1 cellular context compared by ENCODE assay signal in the genomic region with DNA sequence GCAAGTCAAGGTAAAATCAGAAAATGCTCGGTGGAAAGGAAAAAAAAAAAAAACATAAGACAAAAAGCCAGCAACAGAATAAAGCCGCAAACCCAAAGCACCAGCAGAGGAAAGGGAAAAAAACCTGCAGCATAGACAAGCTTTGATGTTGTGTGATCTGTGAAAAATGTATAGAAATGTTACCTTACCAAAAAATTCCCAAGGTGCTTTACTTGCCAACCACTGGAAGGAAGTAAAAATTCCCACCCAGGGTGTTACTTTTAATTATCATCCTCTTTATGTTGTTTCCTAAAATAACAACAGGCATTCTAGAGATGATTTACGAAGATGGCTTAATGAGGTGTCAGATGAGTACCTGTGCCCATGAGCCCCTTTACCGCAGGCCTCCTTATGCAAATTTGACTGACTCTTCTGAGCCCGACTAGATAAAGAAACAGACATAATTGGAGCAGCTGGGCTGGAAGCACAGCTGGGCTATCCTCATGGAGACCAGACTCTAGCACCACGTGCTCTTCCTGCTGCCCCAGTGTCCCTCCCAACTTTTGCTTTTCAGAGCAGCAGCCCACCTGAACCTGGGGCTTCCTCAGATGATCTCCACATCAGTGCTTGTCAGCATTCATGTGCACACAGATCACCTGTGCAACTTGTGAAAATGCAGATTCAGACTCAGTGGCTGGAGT.
A peak's percentile ranks its signal among the peaks of the same experiment; 100 is the strongest.
TF ChIP-seq lines count a peak whose summit lies in the region.

No MANE protein-coding gene starts in this region.

TF ChIP-seq in GM12878, 131 proteins besides CTCF, POLR2A, EP300 and RAD21 (continues in another document):
- TF ChIP-seq MXI1 (IDR thresholded peaks at IDR 0.05; ENCODE audit: low read depth, low read length) (no peak), FOXM1 (IDR thresholded peaks at IDR 0.05; ENCODE audit: low read depth, low read length) (peak; percentile 64; the same call in 1 of the 2 replicates), NFXL1 (IDR thresholded peaks at IDR 0.05; ENCODE audit: borderline replicate concordance) (no peak), PAX8 (IDR thresholded peaks at IDR 0.05) (no peak), HDAC2 (IDR thresholded peaks at IDR 0.05) (no peak), NFIC (IDR thresholded peaks at IDR 0.05; ENCODE audit: low read depth, low read length) (peak; percentile 80), KAT2A (conservative IDR thresholded peaks at IDR 0.05; ENCODE audit: control insufficient read depth, low read depth, low read length) (no peak), CBFB (IDR thresholded peaks at IDR 0.05; ENCODE audit: low read depth) (no peak), CBX5 (IDR thresholded peaks at IDR 0.05; ENCODE audit: low read depth) (no peak), SKIL (IDR thresholded peaks at IDR 0.05; ENCODE audit: low read depth, poor library complexity, severe bottlenecking) (peak; percentile 84), TBL1XR1 (IDR thresholded peaks at IDR 0.05; ENCODE audit: low read depth, low read length) (no peak), YY1 (IDR thresholded peaks at IDR 0.05; ENCODE audit: low read depth, low read length) (no peak), JUNB (IDR thresholded peaks at IDR 0.05) (peak; percentile 36), HCFC1 (IDR thresholded peaks at IDR 0.05; ENCODE audit: low read length) (no peak), CREB1 (IDR thresholded peaks at IDR 0.05; ENCODE audit: low read depth) (no peak), SP1 (IDR thresholded peaks at IDR 0.05; ENCODE audit: low read depth, low read length) (peak; percentile 27), POU2F2 (IDR thresholded peaks at IDR 0.05; ENCODE audit: borderline replicate concordance, low read depth, low read length) (peak; percentile 96), ATF7 (IDR thresholded peaks at IDR 0.05; ENCODE audit: low read depth) (peak; percentile 74), RUNX3 (IDR thresholded peaks at IDR 0.05; ENCODE audit: low read length) (peak; percentile 85), ZZZ3 (IDR thresholded peaks at IDR 0.05; ENCODE audit: control insufficient read depth, insufficient read length, low read depth) (no peak), YBX1 (IDR thresholded peaks at IDR 0.05) (no peak), ZNF217 (IDR thresholded peaks at IDR 0.05) (peak; percentile 54; the same call in 1 of the 2 replicates), CREM (IDR thresholded peaks at IDR 0.05; ENCODE audit: low read depth) (0 out of 2 replicates have a peak, but pooled peaks have one; percentile 38), E4F1 (IDR thresholded peaks at IDR 0.05; ENCODE audit: borderline replicate concordance, partially characterized antibody) (no peak), MTA3 (IDR thresholded peaks at IDR 0.05; ENCODE audit: borderline replicate concordance, low read length) (no peak), ATF2 (IDR thresholded peaks at IDR 0.05; ENCODE audit: low read length) (0 out of 2 replicates have a peak, but pooled peaks have one; percentile 60), CHD2 (IDR thresholded peaks at IDR 0.05; ENCODE audit: borderline replicate concordance, low read depth, low read length) (no peak), CHD4 (IDR thresholded peaks at IDR 0.05) (no peak), EED (IDR thresholded peaks at IDR 0.05; ENCODE audit: low read depth) (no peak), NR2F1 (conservative IDR thresholded peaks at IDR 0.05) (peak; percentile 65; the same call in 1 of the 2 replicates), ZNF384 (IDR thresholded peaks at IDR 0.05; ENCODE audit: borderline replicate concordance, low read depth, low read length) (peak; percentile 82), MEF2A (IDR thresholded peaks at IDR 0.05; ENCODE audit: insufficient read depth, low read depth, low read length) (peak; percentile 85; the same call in 1 of the 2 replicates), SMC3 (IDR thresholded peaks at IDR 0.05; ENCODE audit: borderline replicate concordance, low read length) (no peak), ZNF207 (IDR thresholded peaks at IDR 0.05; ENCODE audit: borderline replicate concordance) (no peak), IRF3 (IDR thresholded peaks at IDR 0.05) (no peak), PML (IDR thresholded peaks at IDR 0.05; ENCODE audit: low read length) (no peak), WRNIP1 (IDR thresholded peaks at IDR 0.05; ENCODE audit: borderline replicate concordance, low read depth, low read length) (no peak), RELA (IDR thresholded peaks at IDR 0.05; ENCODE audit: borderline replicate concordance, partially characterized antibody) (no peak), BMI1 (IDR thresholded peaks at IDR 0.05; ENCODE audit: borderline replicate concordance) (peak; percentile 51; the same call in 1 of the 2 replicates), POLR2AphosphoS5 (IDR thresholded peaks at IDR 0.05; ENCODE audit: low read length) (no peak), KLF5 (IDR thresholded peaks at IDR 0.05; ENCODE audit: partially characterized antibody) (no peak), STAT1 (conservative IDR thresholded peaks at IDR 0.05) (no peak), MEF2B (IDR thresholded peaks at IDR 0.05; ENCODE audit: partially characterized antibody, poor library complexity, severe bottlenecking) (peak; percentile 97)
- TF ChIP-seq, protein P1, sequence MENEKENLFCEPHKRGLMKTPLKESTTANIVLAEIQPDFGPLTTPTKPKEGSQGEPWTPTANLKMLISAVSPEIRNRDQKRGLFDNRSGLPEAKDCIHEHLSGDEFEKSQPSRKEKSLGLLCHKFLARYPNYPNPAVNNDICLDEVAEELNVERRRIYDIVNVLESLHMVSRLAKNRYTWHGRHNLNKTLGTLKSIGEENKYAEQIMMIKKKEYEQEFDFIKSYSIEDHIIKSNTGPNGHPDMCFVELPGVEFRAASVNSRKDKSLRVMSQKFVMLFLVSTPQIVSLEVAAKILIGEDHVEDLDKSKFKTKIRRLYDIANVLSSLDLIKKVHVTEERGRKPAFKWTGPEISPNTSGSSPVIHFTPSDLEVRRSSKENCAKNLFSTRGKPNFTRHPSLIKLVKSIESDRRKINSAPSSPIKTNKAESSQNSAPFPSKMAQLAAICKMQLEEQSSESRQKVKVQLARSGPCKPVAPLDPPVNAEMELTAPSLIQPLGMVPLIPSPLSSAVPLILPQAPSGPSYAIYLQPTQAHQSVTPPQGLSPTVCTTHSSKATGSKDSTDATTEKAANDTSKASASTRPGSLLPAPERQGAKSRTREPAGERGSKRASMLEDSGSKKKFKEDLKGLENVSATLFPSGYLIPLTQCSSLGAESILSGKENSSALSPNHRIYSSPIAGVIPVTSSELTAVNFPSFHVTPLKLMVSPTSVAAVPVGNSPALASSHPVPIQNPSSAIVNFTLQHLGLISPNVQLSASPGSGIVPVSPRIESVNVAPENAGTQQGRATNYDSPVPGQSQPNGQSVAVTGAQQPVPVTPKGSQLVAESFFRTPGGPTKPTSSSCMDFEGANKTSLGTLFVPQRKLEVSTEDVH (IDR thresholded peaks at IDR 0.05; ENCODE audit: low read depth, partially characterized antibody), result peak; percentile 43
- TF ChIP-seq, protein P2, sequence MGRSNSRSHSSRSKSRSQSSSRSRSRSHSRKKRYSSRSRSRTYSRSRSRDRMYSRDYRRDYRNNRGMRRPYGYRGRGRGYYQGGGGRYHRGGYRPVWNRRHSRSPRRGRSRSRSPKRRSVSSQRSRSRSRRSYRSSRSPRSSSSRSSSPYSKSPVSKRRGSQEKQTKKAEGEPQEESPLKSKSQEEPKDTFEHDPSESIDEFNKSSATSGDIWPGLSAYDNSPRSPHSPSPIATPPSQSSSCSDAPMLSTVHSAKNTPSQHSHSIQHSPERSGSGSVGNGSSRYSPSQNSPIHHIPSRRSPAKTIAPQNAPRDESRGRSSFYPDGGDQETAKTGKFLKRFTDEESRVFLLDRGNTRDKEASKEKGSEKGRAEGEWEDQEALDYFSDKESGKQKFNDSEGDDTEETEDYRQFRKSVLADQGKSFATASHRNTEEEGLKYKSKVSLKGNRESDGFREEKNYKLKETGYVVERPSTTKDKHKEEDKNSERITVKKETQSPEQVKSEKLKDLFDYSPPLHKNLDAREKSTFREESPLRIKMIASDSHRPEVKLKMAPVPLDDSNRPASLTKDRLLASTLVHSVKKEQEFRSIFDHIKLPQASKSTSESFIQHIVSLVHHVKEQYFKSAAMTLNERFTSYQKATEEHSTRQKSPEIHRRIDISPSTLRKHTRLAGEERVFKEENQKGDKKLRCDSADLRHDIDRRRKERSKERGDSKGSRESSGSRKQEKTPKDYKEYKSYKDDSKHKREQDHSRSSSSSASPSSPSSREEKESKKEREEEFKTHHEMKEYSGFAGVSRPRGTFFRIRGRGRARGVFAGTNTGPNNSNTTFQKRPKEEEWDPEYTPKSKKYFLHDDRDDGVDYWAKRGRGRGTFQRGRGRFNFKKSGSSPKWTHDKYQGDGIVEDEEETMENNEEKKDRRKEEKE (IDR thresholded peaks at IDR 0.05), result no peak
- TF ChIP-seq, protein P3, sequence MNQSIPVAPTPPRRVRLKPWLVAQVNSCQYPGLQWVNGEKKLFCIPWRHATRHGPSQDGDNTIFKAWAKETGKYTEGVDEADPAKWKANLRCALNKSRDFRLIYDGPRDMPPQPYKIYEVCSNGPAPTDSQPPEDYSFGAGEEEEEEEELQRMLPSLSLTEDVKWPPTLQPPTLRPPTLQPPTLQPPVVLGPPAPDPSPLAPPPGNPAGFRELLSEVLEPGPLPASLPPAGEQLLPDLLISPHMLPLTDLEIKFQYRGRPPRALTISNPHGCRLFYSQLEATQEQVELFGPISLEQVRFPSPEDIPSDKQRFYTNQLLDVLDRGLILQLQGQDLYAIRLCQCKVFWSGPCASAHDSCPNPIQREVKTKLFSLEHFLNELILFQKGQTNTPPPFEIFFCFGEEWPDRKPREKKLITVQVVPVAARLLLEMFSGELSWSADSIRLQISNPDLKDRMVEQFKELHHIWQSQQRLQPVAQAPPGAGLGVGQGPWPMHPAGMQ (IDR thresholded peaks at IDR 0.05; ENCODE audit: borderline replicate concordance), result no peak
- TF ChIP-seq, protein P4, sequence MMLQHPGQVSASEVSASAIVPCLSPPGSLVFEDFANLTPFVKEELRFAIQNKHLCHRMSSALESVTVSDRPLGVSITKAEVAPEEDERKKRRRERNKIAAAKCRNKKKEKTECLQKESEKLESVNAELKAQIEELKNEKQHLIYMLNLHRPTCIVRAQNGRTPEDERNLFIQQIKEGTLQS (IDR thresholded peaks at IDR 0.05; ENCODE audit: borderline replicate concordance, extremely low read depth, low read depth, low read length), result no peak
